ENCODE assay signal across 1 cellular context in the genomic region with DNA sequence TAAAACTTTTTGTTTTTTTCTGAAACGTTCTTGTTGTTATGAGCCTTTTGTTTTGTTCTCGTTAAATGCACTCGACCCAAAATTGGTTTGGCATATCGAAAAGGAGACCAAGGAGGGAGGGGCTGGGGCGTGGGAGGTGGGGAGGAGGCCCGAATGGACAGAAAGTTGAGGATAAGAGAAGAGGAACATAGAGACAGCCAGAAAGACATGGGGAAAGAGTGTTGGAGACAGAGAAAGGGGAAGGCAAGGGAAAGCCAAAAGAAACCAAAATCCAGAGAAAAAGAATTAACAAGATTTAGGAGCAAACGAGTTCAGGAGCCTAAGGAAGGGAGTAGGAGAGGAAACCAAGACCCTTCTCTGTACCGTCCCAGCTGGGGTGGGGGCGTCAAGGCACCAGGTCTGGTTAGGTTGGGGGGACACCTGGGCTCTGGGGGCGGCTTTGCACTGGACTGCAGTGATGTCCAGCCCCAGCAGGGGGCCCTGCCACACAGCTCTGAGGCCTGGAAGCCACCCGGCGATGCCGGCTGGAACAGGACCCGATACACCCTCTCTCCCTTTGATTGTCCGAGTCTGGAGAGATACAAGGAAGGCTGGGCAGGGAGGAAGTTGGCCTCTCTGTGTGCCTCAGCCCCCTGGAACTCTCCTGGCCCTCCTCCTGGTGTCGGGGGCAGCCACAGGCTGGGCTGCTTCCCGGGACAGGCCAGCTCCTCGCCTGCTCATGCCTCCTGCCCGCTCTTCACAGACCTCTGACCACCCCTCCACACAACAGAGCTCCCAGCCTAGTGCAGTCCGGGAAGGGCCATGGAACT.
TF ChIP-seq lines count a peak whose summit lies in the region.

No MANE protein-coding gene starts in this region.

TF ChIP-seq in HepG2, 621 proteins besides CTCF, POLR2A, EP300 and RAD21 (continued from another document):
- no peak for TF ChIP-seq ARID5B (CRISPR knock-in tag; IDR thresholded peaks at IDR 0.05)
- TF ChIP-seq SALL1 (CRISPR knock-in tag; IDR thresholded peaks at IDR 0.05): peak; percentile 32; the same call in 1 of the 2 replicates
- no peak for TF ChIP-seq ZBTB33 (CRISPR knock-in tag; IDR thresholded peaks at IDR 0.05)
- TF ChIP-seq HES4 (CRISPR knock-in tag; IDR thresholded peaks at IDR 0.05; ENCODE audit: borderline replicate concordance): 0 out of 2 replicates have a peak, but pooled peaks have one; percentile 34
- TF ChIP-seq ZNF724P (CRISPR knock-in tag; IDR thresholded peaks at IDR 0.05; ENCODE audit: borderline replicate concordance): no peak
- TF ChIP-seq, protein P1, sequence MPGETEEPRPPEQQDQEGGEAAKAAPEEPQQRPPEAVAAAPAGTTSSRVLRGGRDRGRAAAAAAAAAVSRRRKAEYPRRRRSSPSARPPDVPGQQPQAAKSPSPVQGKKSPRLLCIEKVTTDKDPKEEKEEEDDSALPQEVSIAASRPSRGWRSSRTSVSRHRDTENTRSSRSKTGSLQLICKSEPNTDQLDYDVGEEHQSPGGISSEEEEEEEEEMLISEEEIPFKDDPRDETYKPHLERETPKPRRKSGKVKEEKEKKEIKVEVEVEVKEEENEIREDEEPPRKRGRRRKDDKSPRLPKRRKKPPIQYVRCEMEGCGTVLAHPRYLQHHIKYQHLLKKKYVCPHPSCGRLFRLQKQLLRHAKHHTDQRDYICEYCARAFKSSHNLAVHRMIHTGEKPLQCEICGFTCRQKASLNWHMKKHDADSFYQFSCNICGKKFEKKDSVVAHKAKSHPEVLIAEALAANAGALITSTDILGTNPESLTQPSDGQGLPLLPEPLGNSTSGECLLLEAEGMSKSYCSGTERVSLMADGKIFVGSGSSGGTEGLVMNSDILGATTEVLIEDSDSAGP (CRISPR knock-in tag; IDR thresholded peaks at IDR 0.05; ENCODE audit: borderline replicate concordance): peak; percentile 39; the same call in 1 of the 2 replicates
- no peak for TF ChIP-seq NCOR1 (IDR thresholded peaks at IDR 0.05; ENCODE audit: borderline replicate concordance, low read length)
- TF ChIP-seq SMARCE1 (IDR thresholded peaks at IDR 0.05; ENCODE audit: borderline replicate concordance): no peak
- TF ChIP-seq, protein P2, sequence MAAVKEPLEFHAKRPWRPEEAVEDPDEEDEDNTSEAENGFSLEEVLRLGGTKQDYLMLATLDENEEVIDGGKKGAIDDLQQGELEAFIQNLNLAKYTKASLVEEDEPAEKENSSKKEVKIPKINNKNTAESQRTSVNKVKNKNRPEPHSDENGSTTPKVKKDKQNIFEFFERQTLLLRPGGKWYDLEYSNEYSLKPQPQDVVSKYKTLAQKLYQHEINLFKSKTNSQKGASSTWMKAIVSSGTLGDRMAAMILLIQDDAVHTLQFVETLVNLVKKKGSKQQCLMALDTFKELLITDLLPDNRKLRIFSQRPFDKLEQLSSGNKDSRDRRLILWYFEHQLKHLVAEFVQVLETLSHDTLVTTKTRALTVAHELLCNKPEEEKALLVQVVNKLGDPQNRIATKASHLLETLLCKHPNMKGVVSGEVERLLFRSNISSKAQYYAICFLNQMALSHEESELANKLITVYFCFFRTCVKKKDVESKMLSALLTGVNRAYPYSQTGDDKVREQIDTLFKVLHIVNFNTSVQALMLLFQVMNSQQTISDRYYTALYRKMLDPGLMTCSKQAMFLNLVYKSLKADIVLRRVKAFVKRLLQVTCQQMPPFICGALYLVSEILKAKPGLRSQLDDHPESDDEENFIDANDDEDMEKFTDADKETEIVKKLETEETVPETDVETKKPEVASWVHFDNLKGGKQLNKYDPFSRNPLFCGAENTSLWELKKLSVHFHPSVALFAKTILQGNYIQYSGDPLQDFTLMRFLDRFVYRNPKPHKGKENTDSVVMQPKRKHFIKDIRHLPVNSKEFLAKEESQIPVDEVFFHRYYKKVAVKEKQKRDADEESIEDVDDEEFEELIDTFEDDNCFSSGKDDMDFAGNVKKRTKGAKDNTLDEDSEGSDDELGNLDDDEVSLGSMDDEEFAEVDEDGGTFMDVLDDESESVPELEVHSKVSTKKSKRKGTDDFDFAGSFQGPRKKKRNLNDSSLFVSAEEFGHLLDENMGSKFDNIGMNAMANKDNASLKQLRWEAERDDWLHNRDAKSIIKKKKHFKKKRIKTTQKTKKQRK (IDR thresholded peaks at IDR 0.05; ENCODE audit: low read length): no peak
- no peak for TF ChIP-seq KDM6A (CRISPR knock-in tag; IDR thresholded peaks at IDR 0.05; ENCODE audit: low read depth)
- TF ChIP-seq ZFP36L2 (CRISPR knock-in tag; IDR thresholded peaks at IDR 0.05): no peak
- TF ChIP-seq UBTF (CRISPR knock-in tag; IDR thresholded peaks at IDR 0.05): 0 out of 2 replicates have a peak, but pooled peaks have one; percentile 20
- TF ChIP-seq AKAP8 (CRISPR knock-in tag; IDR thresholded peaks at IDR 0.05): no peak
- TF ChIP-seq SALL2 (CRISPR knock-in tag; IDR thresholded peaks at IDR 0.05): no peak
- no peak for TF ChIP-seq ZNF546 (CRISPR knock-in tag; conservative IDR thresholded peaks at IDR 0.05)
- TF ChIP-seq ZNF878 (CRISPR knock-in tag; IDR thresholded peaks at IDR 0.05): no peak
- TF ChIP-seq ZFP36L1 (CRISPR knock-in tag; IDR thresholded peaks at IDR 0.05): no peak
- TF ChIP-seq RBM39 (IDR thresholded peaks at IDR 0.05; ENCODE audit: low read depth, low read length, poor library complexity, severe bottlenecking): no peak
- TF ChIP-seq, protein P3, sequence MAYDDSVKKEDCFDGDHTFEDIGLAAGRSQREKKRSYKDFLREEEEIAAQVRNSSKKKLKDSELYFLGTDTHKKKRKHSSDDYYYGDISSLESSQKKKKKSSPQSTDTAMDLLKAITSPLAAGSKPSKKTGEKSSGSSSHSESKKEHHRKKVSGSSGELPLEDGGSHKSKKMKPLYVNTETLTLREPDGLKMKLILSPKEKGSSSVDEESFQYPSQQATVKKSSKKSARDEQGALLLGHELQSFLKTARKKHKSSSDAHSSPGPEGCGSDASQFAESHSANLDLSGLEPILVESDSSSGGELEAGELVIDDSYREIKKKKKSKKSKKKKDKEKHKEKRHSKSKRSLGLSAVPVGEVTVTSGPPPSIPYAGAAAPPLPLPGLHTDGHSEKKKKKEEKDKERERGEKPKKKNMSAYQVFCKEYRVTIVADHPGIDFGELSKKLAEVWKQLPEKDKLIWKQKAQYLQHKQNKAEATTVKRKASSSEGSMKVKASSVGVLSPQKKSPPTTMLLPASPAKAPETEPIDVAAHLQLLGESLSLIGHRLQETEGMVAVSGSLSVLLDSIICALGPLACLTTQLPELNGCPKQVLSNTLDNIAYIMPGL (CRISPR knock-in tag; IDR thresholded peaks at IDR 0.05; ENCODE audit: borderline replicate concordance in 1 of 2, low read depth in 1 of 2): peak; percentile 33 to 67; a peak in 1 of 4 replicates
- no peak for TF ChIP-seq MXD4 (CRISPR knock-in tag; IDR thresholded peaks at IDR 0.05)
- TF ChIP-seq ZNF768 (CRISPR knock-in tag; IDR thresholded peaks at IDR 0.05): peak; percentile 34; the same call in 1 of the 2 replicates
- TF ChIP-seq ZNF7 (CRISPR knock-in tag; IDR thresholded peaks at IDR 0.05): no peak
- TF ChIP-seq ZIK1 (CRISPR knock-in tag; IDR thresholded peaks at IDR 0.05; ENCODE audit: borderline replicate concordance, low read depth): 0 out of 2 replicates have a peak, but pooled peaks have one; percentile 64
- no peak for TF ChIP-seq MED8 (CRISPR knock-in tag; IDR thresholded peaks at IDR 0.05; ENCODE audit: insufficient replicate concordance)
- TF ChIP-seq KLF16 (CRISPR knock-in tag; IDR thresholded peaks at IDR 0.05): no peak
- TF ChIP-seq SRSF1 (optimal IDR thresholded peaks at IDR 0.05; ENCODE audit: low read depth, low read length): no peak
- no peak for TF ChIP-seq ZSCAN5A (CRISPR knock-in tag; IDR thresholded peaks at IDR 0.05; ENCODE audit: borderline replicate concordance)
- TF ChIP-seq, protein P4, sequence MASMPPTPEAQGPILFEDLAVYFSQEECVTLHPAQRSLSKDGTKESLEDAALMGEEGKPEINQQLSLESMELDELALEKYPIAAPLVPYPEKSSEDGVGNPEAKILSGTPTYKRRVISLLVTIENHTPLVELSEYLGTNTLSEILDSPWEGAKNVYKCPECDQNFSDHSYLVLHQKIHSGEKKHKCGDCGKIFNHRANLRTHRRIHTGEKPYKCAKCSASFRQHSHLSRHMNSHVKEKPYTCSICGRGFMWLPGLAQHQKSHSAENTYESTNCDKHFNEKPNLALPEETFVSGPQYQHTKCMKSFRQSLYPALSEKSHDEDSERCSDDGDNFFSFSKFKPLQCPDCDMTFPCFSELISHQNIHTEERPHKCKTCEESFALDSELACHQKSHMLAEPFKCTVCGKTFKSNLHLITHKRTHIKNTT (CRISPR knock-in tag; IDR thresholded peaks at IDR 0.05): no peak
